In genomic region chr5:132209901-132210545, GRCh38 we compare ENCODE assay signal across 21 cellular contexts. TPM values are rescaled to one million over a fixed set of nuclear protein-coding genes. Genes with fewer than 3 reads are reported as not detected.
DNase-seq lines count a peak whose midpoint lies in the region; ATAC-seq and TF ChIP-seq lines count a peak whose summit lies in the region.
"Had no signal": no experiment of that assay in that cellular context is flagged by ENCODE, and none has a peak within 500 bp of the region (broad histone marks: within the 10 kb centered on the region; RNA-seq: fewer than 3 reads in every experiment).

No MANE protein-coding gene starts in this region.

- H3K36me3 Mint-ChIP-seq in activated CD4-positive, alpha-beta T cell treated with anti-CD3 and anti-CD28 coated beads, Interleukin-2, amount 10 ng/mL, durations not matched to agents 7 days and 5 days (ENCODE audit: low read depth), result no peaks in the 10 kb centered on the region

- no peak for TF ChIP-seq POLR2A in sigmoid colon (IDR thresholded peaks at IDR 0.05)

- H3K4me2 ChIP-seq in MM.1S (ENCODE audit: low read depth, low read length), result no peak overlapping the region
- H3K4me2 ChIP-seq: PC-9 had no signal

- ATAC-seq in left ventricle myocardium superior, result no peak
- ATAC-seq in GM21619 (IDR thresholded peaks at IDR 0.05; ENCODE audit: unreplicated experiment), result no peak
- no peak for ATAC-seq in HG03039 (IDR thresholded peaks at IDR 0.05; ENCODE audit: unreplicated experiment)

- H3K27ac Mint-ChIP-seq in activated CD4-positive, alpha-beta T cell treated with anti-CD3 and anti-CD28 coated beads, Interleukin-2, amount 10 ng/mL, durations not matched to agents 7 days and 5 days, result no peak overlapping the region
- H3K27ac Mint-ChIP-seq: IgD-negative memory B cell had no signal

- H3F3A ChIP-seq in MM.1S (ENCODE audit: insufficient read depth, low read length), result peaks cover 12% of the 10 kb centered on the region; the same call in 1 of the 2 replicates

- no peaks in the 10 kb centered on the region for H3K9me3 Mint-ChIP-seq in activated CD4-positive, alpha-beta T cell treated with anti-CD3 and anti-CD28 coated beads, Interleukin-2, amount 10 ng/mL, durations not matched to agents 7 days and 5 days
- H3K9me3 Mint-ChIP-seq: IgD-negative memory B cell had no signal

- intact Hi-C loops in left ventricle myocardium inferior (cut with micrococcal nuclease), result no loop called here
- intact Hi-C loops in left ventricle myocardium superior (cut with micrococcal nuclease), result no loop called here
- intact Hi-C loops in sigmoid colon (cut with DNase I), result no loop called here

- H3K9me2 ChIP-seq in MM.1S (replicated peaks; ENCODE audit: insufficient read depth, low read length), result no peaks in the 10 kb centered on the region

- H3K4me3 Mint-ChIP-seq in activated CD4-positive, alpha-beta T cell treated with anti-CD3 and anti-CD28 coated beads, Interleukin-2, amount 10 ng/mL, durations not matched to agents 7 days and 5 days, result no peak overlapping the region
- H3K4me3 Mint-ChIP-seq: IgD-negative memory B cell had no signal

- H3K9me3 ChIP-seq in left ventricle myocardium inferior (replicated peaks) (no peaks in the 10 kb centered on the region), MM.1S (replicated peaks; ENCODE audit: insufficient read depth, low read length) (no peaks in the 10 kb centered on the region), right atrium auricular region (no peaks in the 10 kb centered on the region), sigmoid colon (no peaks in the 10 kb centered on the region)
- H3K9me3 ChIP-seq: HAP-1 had no signal

- TF ChIP-seq EP300 in sigmoid colon (IDR thresholded peaks at IDR 0.05), result no peak

- peaks cover 69% of the 10 kb centered on the region for H3K36me3 ChIP-seq in left ventricle myocardium inferior
- no peaks in the 10 kb centered on the region for H3K36me3 ChIP-seq in MM.1S (replicated peaks; ENCODE audit: insufficient read depth, low read length)
- H3K36me3 ChIP-seq in right atrium auricular region, result peaks cover 56% of the 10 kb centered on the region
- peaks cover 23 to 85% (median 44%) of the 10 kb centered on the region in 4 donors for H3K36me3 ChIP-seq in sigmoid colon

- 96% methylated on average over 11 of the region's 11 CpGs for WGBS in sigmoid colon, 2 donors

- no peaks in the 10 kb centered on the region for H4K20me1 ChIP-seq in MM.1S (ENCODE audit: insufficient read depth, low read length)

- H3K27me3 Mint-ChIP-seq in activated CD4-positive, alpha-beta T cell treated with anti-CD3 and anti-CD28 coated beads, Interleukin-2, amount 10 ng/mL, durations not matched to agents 7 days and 5 days, result no peaks in the 10 kb centered on the region
- H3K27me3 Mint-ChIP-seq: IgD-negative memory B cell had no signal

- CTCF ChIA-PET in activated CD4-positive, alpha-beta T cell treated with anti-CD3 and anti-CD28 coated beads, Interleukin-2, amount 10 ng/mL, durations not matched to agents 7 days and 5 days (lab: Charles Lee), result interaction anchor here (0.5 to 3.2 kb wide), 2 partner anchors 14 to 393 kb away, joined by 3 to 8 read pairs; no protein-coding TSS in a partner anchor

- no peaks in the 10 kb centered on the region for H3K4me1 Mint-ChIP-seq in activated CD4-positive, alpha-beta T cell treated with anti-CD3 and anti-CD28 coated beads, Interleukin-2, amount 10 ng/mL, durations not matched to agents 7 days and 5 days
- H3K4me1 Mint-ChIP-seq: IgD-negative memory B cell had no signal

- no peak for DNase-seq in left ventricle myocardium inferior
- no peak for DNase-seq in left ventricle myocardium superior
- DNase-seq in MM.1S, result no peak
- peak; percentile 21 for DNase-seq in right atrium auricular region (ENCODE audit: low spot score)
- peak; percentile 27 for DNase-seq in sigmoid colon
- DNase-seq in activated CD4-positive, alpha-beta T cell treated with anti-CD3 and anti-CD28 coated beads, Interleukin-2, amount 10 ng/mL, durations not matched to agents 7 days and 5 days, result no peak
- DNase-seq: COR-L47, DMS 273 treated with DMSO at 0.1 percent for 48 hours, DND-41, GM23248, Karpas-422, NCI-H1048, NCI-H1436, NCI-H2029 treated with DMSO at 0.1 percent for 48 hours, NCI-H2171, NCI-H526 had no signal

- no peak overlapping the region for H3K9ac ChIP-seq in MM.1S (ENCODE audit: low read length)
- H3K9ac ChIP-seq: GM23248 had no signal

- no peaks in the 10 kb centered on the region for H3K27me3 ChIP-seq in left ventricle myocardium inferior (ENCODE audit: low read depth)
- no peaks in the 10 kb centered on the region for H3K27me3 ChIP-seq in MM.1S (replicated peaks; ENCODE audit: insufficient read depth, low read length)
- H3K27me3 ChIP-seq in right atrium auricular region, result no peaks in the 10 kb centered on the region
- H3K27me3 ChIP-seq in sigmoid colon, result no peaks in the 10 kb centered on the region

- TF ChIP-seq CTCF in left ventricle myocardium inferior (IDR thresholded peaks at IDR 0.05; ENCODE audit: borderline replicate concordance), result no peak
- TF ChIP-seq CTCF in MM.1S (IDR thresholded peaks at IDR 0.05; ENCODE audit: low read length), result no peak
- no peak for TF ChIP-seq CTCF in right atrium auricular region (IDR thresholded peaks at IDR 0.05)
- no peak for TF ChIP-seq CTCF in sigmoid colon (IDR thresholded peaks at IDR 0.05)

- peaks cover 87% of the 10 kb centered on the region for H3K4me1 ChIP-seq in left ventricle myocardium inferior
- H3K4me1 ChIP-seq in MM.1S (ENCODE audit: low read length), result peaks cover 16% of the 10 kb centered on the region
- H3K4me1 ChIP-seq in right atrium auricular region, result peaks cover 0 to 68% of the 10 kb centered on the region in 2 donors
- H3K4me1 ChIP-seq in sigmoid colon, result peaks cover 0 to 22% (median 18%) of the 10 kb centered on the region in 4 donors
- H3K4me1 ChIP-seq: HAP-1 had no signal

- H3K27ac ChIP-seq in left ventricle myocardium inferior (replicated peaks), result peak overlapping the region; percentile 97
- peak overlapping the region; percentile 58; the same call in 1 of the 2 replicates for H3K27ac ChIP-seq in MM.1S (ENCODE audit: low read length)
- H3K27ac ChIP-seq in right atrium auricular region, result peak overlapping the region; percentile 62 to 65
- no peak overlapping the region for H3K27ac ChIP-seq in sigmoid colon
- H3K27ac ChIP-seq: GM23248, PC-9 had no signal

- no peaks in the 10 kb centered on the region for H3K79me2 ChIP-seq in MM.1S (ENCODE audit: low read length)

- H3K4me3 ChIP-seq in left ventricle myocardium inferior (no peak overlapping the region), MM.1S (ENCODE audit: low read length) (no peak overlapping the region), right atrium auricular region (no peak overlapping the region), sigmoid colon (no peak overlapping the region)
- H3K4me3 ChIP-seq: GM23248, HAP-1, PC-9 had no signal

- H2AFZ ChIP-seq in MM.1S (ENCODE audit: low read length), result no peak overlapping the region
- H2AFZ ChIP-seq: GM23248, PC-9 had no signal

- POLR2A ChIA-PET in activated CD4-positive, alpha-beta T cell treated with anti-CD3 and anti-CD28 coated beads, Interleukin-2, amount 10 ng/mL, durations not matched to agents 7 days and 5 days (lab: Charles Lee), result no interaction called here

RNA-seq across cellular contexts. Expression of gene P4HA2, which starts 17.6 kb away (rescaled TPM):
- total RNA-seq in left ventricle myocardium inferior (80.5 TPM), left ventricle myocardium superior (78.4 TPM), right atrium auricular region (10 to 100 TPM; 60.5 to 65.4 TPM), sigmoid colon (10 to 100 TPM; 23.9 to 35.2 (median 28.9) TPM)
- 10 to 100 TPM in 2 of 3 donors, 1 to 10 TPM in 1; 4.2 to 24.8 (median 12.5) TPM for polyA plus RNA-seq in sigmoid colon
- total RNA-seq in activated CD4-positive, alpha-beta T cell treated with anti-CD3 and anti-CD28 coated beads, Interleukin-2, amount 10 ng/mL, durations not matched to agents 7 days and 5 days, result 1 to 10 TPM; 2.3 to 2.5 TPM

RNA-seq across cellular contexts. Expression of gene PDLIM4, which starts 47.5 kb away (rescaled TPM):
- total RNA-seq in left ventricle myocardium inferior (4.8 TPM), left ventricle myocardium superior (3.8 TPM), right atrium auricular region (10 to 100 TPM; 13.4 to 96.7 TPM), sigmoid colon (100 to 1,000 TPM in 2 of 4 donors, 10 to 100 TPM in 2; 38.2 to 133 (median 90.1) TPM)
- 10 to 100 TPM in 2 of 3 donors, 1 to 10 TPM in 1; 2.1 to 16.5 (median 11.4) TPM for polyA plus RNA-seq in sigmoid colon
- not detected for total RNA-seq in activated CD4-positive, alpha-beta T cell treated with anti-CD3 and anti-CD28 coated beads, Interleukin-2, amount 10 ng/mL, durations not matched to agents 7 days and 5 days
- polyA plus RNA-seq: IgD-negative memory B cell had no signal

Comparison
In these comparisons a context has a peak if more than half of its experiments do, and no peak if none do; other contexts are left out.
1. DNase-seq: peak in right atrium auricular region (single experiment) and sigmoid colon (single experiment); none in left ventricle myocardium inferior (single experiment), left ventricle myocardium superior (single experiment), MM.1S (single experiment) and activated CD4-positive, alpha-beta T cell treated with anti-CD3 and anti-CD28 coated beads, Interleukin-2, amount 10 ng/mL, durations not matched to agents 7 days and 5 days (single experiment).
2. H3K27ac ChIP-seq: peak in left ventricle myocardium inferior (single experiment), MM.1S (single experiment) and right atrium auricular region (2 of 2); none in sigmoid colon (0 of 4).
3. RNA of gene P4HA2, which starts 17.6 kb away (total RNA-seq): 80.5 TPM in left ventricle myocardium inferior (single experiment), 78.4 TPM in left ventricle myocardium superior (single experiment), 60.5 to 65.4 TPM in right atrium auricular region and 23.9 to 35.2 TPM in sigmoid colon; 2.3 to 2.5 TPM in activated CD4-positive, alpha-beta T cell treated with anti-CD3 and anti-CD28 coated beads, Interleukin-2, amount 10 ng/mL, durations not matched to agents 7 days and 5 days; every median in the first group is over 4 times any median in the second.